ENCODE assay signal across 7 cellular contexts in genomic region chr19:52897149-52897935, GRCh38. TPM values are rescaled to one million over a fixed set of nuclear protein-coding genes. Genes with fewer than 3 reads are reported as not detected.
A peak's percentile ranks its signal among the peaks of the same experiment; 100 is the strongest.
DNase-seq lines count a peak whose midpoint lies in the region; ATAC-seq and TF ChIP-seq lines count a peak whose summit lies in the region.

Gene ZNF320, minus strand, starts transcription at chr19:52897635. Its CDS starts 7,380 bp downstream, at chr19:52890255.

- peak within 1 kb of the TSS; percentile 97 for H3K4me3 Mint-ChIP-seq in dendritic cell treated with granulocyte-macrophage colony-stimulating factor and Interleukin-4, amounts not matched to agents 40 ng/mL and 50 ng/mL, for 4 days

- peak within 1 kb of the TSS; percentile 97 for H3K27ac Mint-ChIP-seq in dendritic cell treated with granulocyte-macrophage colony-stimulating factor and Interleukin-4, amounts not matched to agents 40 ng/mL and 50 ng/mL, for 4 days

- 3% methylated on average over 44 to 55 of the region's 56 CpGs for WGBS in lower leg skin, 2 donors

- no peaks in the 10 kb centered on the region for H3K27me3 Mint-ChIP-seq in dendritic cell treated with granulocyte-macrophage colony-stimulating factor and Interleukin-4, amounts not matched to agents 40 ng/mL and 50 ng/mL, for 4 days

- H3K9me3 Mint-ChIP-seq in dendritic cell treated with granulocyte-macrophage colony-stimulating factor and Interleukin-4, amounts not matched to agents 40 ng/mL and 50 ng/mL, for 4 days: no peaks in the 10 kb centered on the region

- TF ChIP-seq CTCF in lower leg skin (IDR thresholded peaks at IDR 0.05): no peak

- no peak for TF ChIP-seq POLR2A in lower leg skin (IDR thresholded peaks at IDR 0.05)

- intact Hi-C loops in dendritic cell treated with granulocyte-macrophage colony-stimulating factor and Interleukin-4, amounts not matched to agents 40 ng/mL and 50 ng/mL, for 4 days (cut with micrococcal nuclease): loop anchor here (1.0 to 2.0 kb wide), 2 partner anchors 26 to 65 kb away; partner anchors contain the start of genes ZNF816 and ZNF888
- intact Hi-C loops in lower leg skin (cut with DNase I; ENCODE audit: low total_unique reads): no loop called here

- ATAC-seq in GM18520 (IDR thresholded peaks at IDR 0.05; ENCODE audit: unreplicated experiment) (peak; percentile 86), HG03045 (IDR thresholded peaks at IDR 0.05; ENCODE audit: unreplicated experiment) (peak; percentile 96)

- H3K4me3 ChIP-seq in lower leg skin (ENCODE audit: low read depth, poor library complexity, severe bottlenecking): peak within 1 kb of the TSS; percentile 31

- peak; percentile 86 for DNase-seq in NCI-H2196 (lab: John Stamatoyannopoulos, UW; ENCODE audit: unreplicated experiment)
- peak; percentile 84 for DNase-seq in activated CD4-positive, alpha-beta T cell treated with anti-CD3 and anti-CD28 coated beads, Interleukin-2, amount 50 U/mL, for 1 hour
- DNase-seq in lower leg skin (ENCODE audit: low spot score in 2 of 2): peak; percentile 96 to 99
- DNase-seq in stimulated activated CD4-positive, alpha-beta T cell treated with anti-CD3 and anti-CD28 coated beads, Interleukin-4, amount 100 ng/mL, for 4 hours: peak; percentile 82 to 91

- H3K36me3 Mint-ChIP-seq in dendritic cell treated with granulocyte-macrophage colony-stimulating factor and Interleukin-4, amounts not matched to agents 40 ng/mL and 50 ng/mL, for 4 days (ENCODE audit: low read depth): peaks cover 48% of the 10 kb centered on the region

- H3K4me1 Mint-ChIP-seq in dendritic cell treated with granulocyte-macrophage colony-stimulating factor and Interleukin-4, amounts not matched to agents 40 ng/mL and 50 ng/mL, for 4 days (ENCODE audit: low read depth): peaks cover 24% of the 10 kb centered on the region

RNA-seq across cellular contexts. Expression of gene ZNF320, which starts in this region (rescaled TPM):
- total RNA-seq in lower leg skin: 10 to 100 TPM in 3 of 4 donors, 1 to 10 TPM in 1; 1.2 to 15.3 (median 12.4) TPM

Comparison
In these comparisons a context has a peak if more than half of its experiments do, and no peak if none do; other contexts are left out.
1. Peak in every context shown above with its lines: DNase-seq, ATAC-seq and H3K4me3 ChIP-seq.